In the genomic region with DNA sequence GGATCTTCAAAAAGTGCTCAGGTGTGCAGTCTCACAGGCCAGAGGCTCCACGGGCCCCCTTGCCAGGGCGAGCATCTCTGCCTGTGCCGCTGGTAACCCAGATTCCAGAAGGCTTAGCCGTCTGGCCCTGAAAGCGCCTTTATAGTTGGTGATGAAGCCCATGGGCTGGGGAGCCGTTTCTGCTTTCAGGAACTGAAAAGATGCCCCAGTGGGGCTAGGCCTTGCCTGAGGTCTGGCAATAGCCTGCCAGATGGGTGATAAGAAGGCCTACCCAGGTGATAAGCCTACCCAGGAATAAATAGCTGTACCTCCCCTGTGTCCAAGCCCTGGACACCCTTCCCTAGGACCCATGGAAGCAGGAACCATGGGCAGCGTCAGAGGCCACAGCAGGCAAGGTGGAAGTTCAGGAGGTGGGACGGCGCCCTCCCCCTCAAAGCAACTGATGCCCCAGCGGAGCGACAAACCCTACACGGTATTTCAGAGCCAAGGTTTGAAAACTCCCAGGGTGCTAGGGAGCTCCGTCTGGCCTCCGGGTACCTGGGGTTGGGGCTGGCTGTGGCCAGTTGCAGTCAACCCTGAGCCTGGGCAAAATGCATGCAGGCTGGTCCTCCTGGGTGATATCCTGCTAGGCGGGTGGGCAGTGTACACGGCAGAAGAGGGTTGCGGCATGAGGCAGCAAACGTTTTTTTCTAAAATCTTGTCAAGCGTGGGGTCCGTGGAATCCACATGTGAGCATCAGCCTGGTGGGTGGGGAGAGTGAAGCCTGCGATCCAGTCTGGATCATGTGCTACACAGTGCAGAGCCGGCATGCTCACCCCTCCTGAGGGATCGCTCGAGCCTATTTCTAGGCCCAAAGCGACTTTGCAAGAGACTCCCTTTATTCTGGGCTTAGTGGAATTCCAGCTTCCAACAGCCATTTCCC, we compare ENCODE assay signal across 8 cellular contexts. TPM values are rescaled to one million over a fixed set of nuclear protein-coding genes. Genes with fewer than 3 reads are reported as not detected.
A peak's percentile ranks its signal among the peaks of the same experiment; 100 is the strongest.
DNase-seq lines count a peak whose midpoint lies in the region; ATAC-seq and TF ChIP-seq lines count a peak whose summit lies in the region.

No MANE protein-coding gene starts in this region.

- H3K27me3 ChIP-seq in Peyer's patch (no peaks in the 10 kb centered on the region), neural progenitor cell (no peaks in the 10 kb centered on the region)

- H3K4me3 Mint-ChIP-seq in neural progenitor cell, result peak overlapping the region; percentile 57

- peaks cover 2% of the 10 kb centered on the region for H3K9me3 Mint-ChIP-seq in neural progenitor cell

- POLR2A ChIA-PET in AG04449 (lab: Yijun Ruan, JAX), result interaction anchor here (0.6 to 2.1 kb wide), 12 partner anchors 9 to 50 kb away, joined by 3 to 9 read pairs (median 4); partner anchors contain the start of gene ACTN4

- no peaks in the 10 kb centered on the region for H3K9me3 ChIP-seq in Peyer's patch
- no peaks in the 10 kb centered on the region for H3K9me3 ChIP-seq in neural progenitor cell (ENCODE audit: low read depth)

- CTCF ChIA-PET in AG04449 (lab: Yijun Ruan, JAX), result interaction anchor here (1.1 to 2.5 kb wide), 5 partner anchors 11 to 58 kb away, joined by 4 to 5 read pairs (median 4); no protein-coding TSS in a partner anchor

- peaks cover 30% of the 10 kb centered on the region for H3F3A ChIP-seq in neural progenitor cell (ENCODE audit: low read depth)

- H3K27me3 Mint-ChIP-seq in neural progenitor cell (ENCODE audit: insufficient read depth, low read depth), result peaks cover 6% of the 10 kb centered on the region

- H4K20me1 ChIP-seq in neural progenitor cell (ENCODE audit: low read depth), result peaks cover 73% of the 10 kb centered on the region

- H3K4me3 ChIP-seq in AG04449 (ENCODE audit: low read depth, low read length), result peak overlapping the region; percentile 15
- H3K4me3 ChIP-seq in Peyer's patch, result no peak overlapping the region
- no peak overlapping the region for H3K4me3 ChIP-seq in neural progenitor cell

- peak overlapping the region; percentile 5 for H3K9ac ChIP-seq in neural progenitor cell

- H3K79me2 ChIP-seq in neural progenitor cell (ENCODE audit: low read depth), result peaks cover 88% of the 10 kb centered on the region

- peak overlapping the region; percentile 62 for H3K4me2 ChIP-seq in neural progenitor cell

- no peak for TF ChIP-seq CTCF in AG04449 (IDR thresholded peaks at IDR 0.05; ENCODE audit: insufficient read depth, low read length, missing control alignments)
- no peak for TF ChIP-seq CTCF in Peyer's patch (IDR thresholded peaks at IDR 0.05)
- no peak for TF ChIP-seq CTCF in neural progenitor cell (IDR thresholded peaks at IDR 0.05)

- DNase-seq in AG04449 (ENCODE audit: low read depth, low spot score), result no peak
- no peak for DNase-seq in Peyer's patch
- no peak for DNase-seq in epithelial cell of prostate (ENCODE audit: low read depth, low spot score)
- peak; percentile 22 for DNase-seq in neural progenitor cell (ENCODE audit: low spot score)
- DNase-seq in activated CD8-positive, alpha-beta memory T cell treated with anti-CD3 and anti-CD28 coated beads for 24 hours, result no peak
- no peak for DNase-seq in NCI-H1092 (lab: John Stamatoyannopoulos, UW)

- H3K36me3 Mint-ChIP-seq in neural progenitor cell, result peaks cover 10% of the 10 kb centered on the region

- no peak for TF ChIP-seq POLR2A in Peyer's patch (IDR thresholded peaks at IDR 0.05)

- ATAC-seq in GM19463 (IDR thresholded peaks at IDR 0.05; ENCODE audit: unreplicated experiment) (no peak), GM21529 (IDR thresholded peaks at IDR 0.05; ENCODE audit: unreplicated experiment) (no peak)

- peaks cover 0 to 33% (median 0%) of the 10 kb centered on the region in 3 donors for H3K36me3 ChIP-seq in Peyer's patch
- H3K36me3 ChIP-seq in neural progenitor cell, result no peaks in the 10 kb centered on the region

- no peak overlapping the region for H2AFZ ChIP-seq in neural progenitor cell (replicated peaks)

- H3K4me1 ChIP-seq in Peyer's patch (peaks cover 17 to 72% (median 31%) of the 10 kb centered on the region in 4 donors), neural progenitor cell (peaks cover 31% of the 10 kb centered on the region)

- H3K27ac Mint-ChIP-seq in neural progenitor cell, result peak overlapping the region; percentile 96

- H3K27ac ChIP-seq in Peyer's patch, result peak overlapping the region; percentile 54 to 96 (median 79)
- peak overlapping the region; percentile 100 for H3K27ac ChIP-seq in epithelial cell of prostate
- peak overlapping the region; percentile 99 for H3K27ac ChIP-seq in neural progenitor cell

- H3K4me1 Mint-ChIP-seq in neural progenitor cell, result peaks cover 61% of the 10 kb centered on the region

RNA-seq across cellular contexts. Expression of gene ACTN4, which starts 45.3 kb away (rescaled TPM):
- total RNA-seq in Peyer's patch (1,000 to 10,000 TPM in 1 of 4 donors, 100 to 1,000 TPM in 3; 360 to 1,049 (median 814) TPM), neural progenitor cell (ENCODE audit: low replicate concordance) (127 and 233 TPM in 2 replicates)

RNA-seq across cellular contexts. Expression of gene CAPN12, which starts 51.6 kb away (rescaled TPM):
- total RNA-seq in Peyer's patch (10 to 100 TPM in 1 of 4 donors, 1 to 10 TPM in 3; 5.8 to 56.8 (median 6.4) TPM), neural progenitor cell (ENCODE audit: low replicate concordance) (1.0 and 4.9 TPM in 2 replicates)
